ENCODE assay signal across 1 cellular context in the genomic region with DNA sequence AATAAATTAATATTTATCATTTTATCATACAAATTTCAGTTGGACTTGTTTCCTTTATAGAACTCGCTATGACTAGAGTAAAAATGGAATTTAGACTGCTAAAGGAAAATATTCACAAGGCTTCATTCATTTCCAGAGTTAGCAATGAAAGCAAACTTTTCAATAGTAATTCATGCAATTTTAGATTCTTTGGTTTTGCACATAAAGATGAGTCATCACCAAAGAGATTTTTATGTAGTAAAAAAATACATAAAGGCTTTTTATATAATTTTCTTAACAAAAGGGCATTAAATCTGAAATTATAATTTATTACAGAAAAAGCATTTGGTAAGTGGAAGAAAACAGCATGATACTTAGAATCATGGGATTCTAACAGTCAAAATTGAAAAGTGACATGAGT.
A peak's percentile ranks its signal among the peaks of the same experiment; 100 is the strongest.
TF ChIP-seq lines count a peak whose summit lies in the region.

No MANE protein-coding gene starts in this region.

TF ChIP-seq in K562, 482 proteins besides CTCF, POLR2A, EP300 and RAD21 (continued from another document):
- TF ChIP-seq, protein P1, sequence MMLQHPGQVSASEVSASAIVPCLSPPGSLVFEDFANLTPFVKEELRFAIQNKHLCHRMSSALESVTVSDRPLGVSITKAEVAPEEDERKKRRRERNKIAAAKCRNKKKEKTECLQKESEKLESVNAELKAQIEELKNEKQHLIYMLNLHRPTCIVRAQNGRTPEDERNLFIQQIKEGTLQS (IDR thresholded peaks at IDR 0.05), result peak; percentile 87
- TF ChIP-seq, protein P1 (CRISPR knock-in tag; conservative IDR thresholded peaks at IDR 0.05), result no peak
- TF ChIP-seq SREBF2 (CRISPR knock-in tag; IDR thresholded peaks at IDR 0.05), result no peak
- peak; percentile 52 for TF ChIP-seq ZNF316 (IDR thresholded peaks at IDR 0.05)
- TF ChIP-seq, protein P2, sequence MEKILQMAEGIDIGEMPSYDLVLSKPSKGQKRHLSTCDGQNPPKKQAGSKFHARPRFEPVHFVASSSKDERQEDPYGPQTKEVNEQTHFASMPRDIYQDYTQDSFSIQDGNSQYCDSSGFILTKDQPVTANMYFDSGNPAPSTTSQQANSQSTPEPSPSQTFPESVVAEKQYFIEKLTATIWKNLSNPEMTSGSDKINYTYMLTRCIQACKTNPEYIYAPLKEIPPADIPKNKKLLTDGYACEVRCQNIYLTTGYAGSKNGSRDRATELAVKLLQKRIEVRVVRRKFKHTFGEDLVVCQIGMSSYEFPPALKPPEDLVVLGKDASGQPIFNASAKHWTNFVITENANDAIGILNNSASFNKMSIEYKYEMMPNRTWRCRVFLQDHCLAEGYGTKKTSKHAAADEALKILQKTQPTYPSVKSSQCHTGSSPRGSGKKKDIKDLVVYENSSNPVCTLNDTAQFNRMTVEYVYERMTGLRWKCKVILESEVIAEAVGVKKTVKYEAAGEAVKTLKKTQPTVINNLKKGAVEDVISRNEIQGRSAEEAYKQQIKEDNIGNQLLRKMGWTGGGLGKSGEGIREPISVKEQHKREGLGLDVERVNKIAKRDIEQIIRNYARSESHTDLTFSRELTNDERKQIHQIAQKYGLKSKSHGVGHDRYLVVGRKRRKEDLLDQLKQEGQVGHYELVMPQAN (IDR thresholded peaks at IDR 0.05; ENCODE audit: borderline replicate concordance), result no peak
- peak; percentile 48; the same call in 1 of the 2 replicates for TF ChIP-seq BRD4 (IDR thresholded peaks at IDR 0.05)
- peak; percentile 38; the same call in 1 of the 2 replicates for TF ChIP-seq C11orf30 (IDR thresholded peaks at IDR 0.05; ENCODE audit: low read depth)
- peak; percentile 42; the same call in 1 of the 2 replicates for TF ChIP-seq JUND (IDR thresholded peaks at IDR 0.05; ENCODE audit: borderline replicate concordance, low read depth, low read length)
- no peak for TF ChIP-seq JUND (tag; IDR thresholded peaks at IDR 0.05; ENCODE audit: borderline replicate concordance, low read depth, low read length)
- no peak for TF ChIP-seq GABPB2 (CRISPR knock-in tag; conservative IDR thresholded peaks at IDR 0.05)
- TF ChIP-seq ADNP (tag; IDR thresholded peaks at IDR 0.05), result peak; percentile 2; the same call in 1 of the 2 replicates
